19 cellular contexts compared by ENCODE assay signal in the genomic region with DNA sequence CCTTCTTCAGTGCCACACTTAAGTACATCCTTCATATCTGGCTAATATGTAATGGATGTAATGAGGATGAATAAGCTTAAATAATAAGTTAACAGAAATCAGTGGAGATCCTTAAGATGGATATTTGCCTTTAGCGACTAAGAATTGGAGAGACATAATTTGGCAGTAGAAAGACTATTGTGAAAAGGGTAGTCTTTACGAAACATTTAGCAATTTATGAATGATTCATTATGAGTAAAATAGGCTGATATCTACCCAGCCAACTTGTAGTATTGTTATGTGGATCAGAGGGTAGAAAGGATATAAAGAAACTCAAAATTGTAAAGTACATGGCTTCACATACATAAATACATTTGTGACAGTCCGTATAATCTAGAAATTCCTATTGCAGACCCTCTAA.
A peak's percentile ranks its signal among the peaks of the same experiment; 100 is the strongest.
DNase-seq lines count a peak whose midpoint lies in the region; ATAC-seq, FAIRE-seq and TF ChIP-seq lines count a peak whose summit lies in the region.
"Had no signal": no experiment of that assay in that cellular context is flagged by ENCODE, and none has a peak within 500 bp of the region (broad histone marks: within the 10 kb centered on the region; RNA-seq: fewer than 3 reads in every experiment).

No MANE protein-coding gene starts in this region.

- H3K4me1 Mint-ChIP-seq in MCF 10A (ENCODE audit: insufficient read depth, unreplicated experiment) = no peaks in the 10 kb centered on the region

- intact Hi-C loops in MCF 10A (cut with micrococcal nuclease) = no loop called here
- intact Hi-C loops in mammary epithelial cell (cut with micrococcal nuclease) = no loop called here

- BruUV-seq in MCF 10A (replicated peaks; lab: Mats Ljungman, UMichigan) = no TSS peak
- BruUV-seq in mammary epithelial cell (replicated peaks; lab: Mats Ljungman, UMichigan) = no TSS peak

- H3K9me3 ChIP-seq in mammary epithelial cell (replicated peaks; ENCODE audit: insufficient read depth, low read length) = peaks cover 12% of the 10 kb centered on the region
- H3K9me3 ChIP-seq: A549, Caco-2 had no signal

- ATAC-seq in HG03045 (IDR thresholded peaks at IDR 0.05; ENCODE audit: unreplicated experiment) = no peak
- ATAC-seq: A549 had no signal

- no peaks in the 10 kb centered on the region for H3K4me1 ChIP-seq in mammary epithelial cell (ENCODE audit: insufficient read depth, low read length)
- H3K4me1 ChIP-seq: A549, Caco-2 had no signal

- POLR2A ChIA-PET in MCF 10A (lab: Yijun Ruan, JAX) = interaction anchor here (0.7 kb wide), 1 partner anchor 289 kb away, joined by 3 read pairs; no protein-coding TSS in a partner anchor

- 27% methylated on average over 3 of the region's 3 CpGs for WGBS in mammary epithelial cell (ENCODE audit: low coverage, missing lambda C conversion rate)

- no peak for FAIRE-seq in bronchial epithelial cell (lab: Jason Lieb, UNC)
- FAIRE-seq: A549, D721Med had no signal

- H3K79me2 ChIP-seq in mammary epithelial cell (ENCODE audit: insufficient read depth, low read length) = no peaks in the 10 kb centered on the region

- DNase-seq in MCF 10A (ENCODE audit: unreplicated experiment) = peak; percentile 49
- DNase-seq in mammary epithelial cell = no peak
- DNase-seq in bronchial epithelial cell (ENCODE audit: low read depth) = peak; percentile 26
- peak; percentile 30 for DNase-seq in fibroblast of gingiva (ENCODE audit: low read depth)
- DNase-seq in iris pigment epithelial cell (ENCODE audit: low read depth) = peak; percentile 10
- no peak for DNase-seq in NCI-H2196 treated with DMSO at 0.1 percent for 48 hours (lab: John Stamatoyannopoulos, UW; ENCODE audit: unreplicated experiment)
- DNase-seq in stimulated activated CD4-positive, alpha-beta T cell treated with anti-CD3 and anti-CD28 coated beads, Interleukin-2, amount 100 ng/mL, for 48 hours = no peak
- DNase-seq: AML-193; Caco-2; CD4-positive, alpha-beta T cell; DMS79; GF-D8; GOT3; H7 had no signal

- no peaks in the 10 kb centered on the region for H3K9me3 Mint-ChIP-seq in MCF 10A (ENCODE audit: unreplicated experiment)

- dilution Hi-C loops in mammary epithelial cell (cut with HindIII; ENCODE audit: low sequenced_read_pairs) = no loop called here

- CTCF ChIA-PET in MCF 10A (lab: Yijun Ruan, JAX) = interaction anchor here (1.3 kb wide), 1 partner anchor 31 kb away, joined by 3 read pairs; no protein-coding TSS in a partner anchor
- CTCF ChIA-PET in mammary epithelial cell (lab: Charles Lee; ENCODE audit: low non-redundant PET) = no interaction called here

- H3K27me3 Mint-ChIP-seq in MCF 10A (ENCODE audit: insufficient read depth, unreplicated experiment) = no peaks in the 10 kb centered on the region
- H3K27me3 Mint-ChIP-seq: CD4-positive, alpha-beta T cell had no signal

- H3K4me3 ChIP-seq in mammary epithelial cell (replicated peaks in 1 of 3; ENCODE audit: insufficient read depth in 1 of 3, low read depth in 2 of 3, low read length in 3 of 3) = no peak overlapping the region
- no peak overlapping the region for H3K4me3 ChIP-seq in bronchial epithelial cell (ENCODE audit: low read depth, low read length)
- H3K4me3 ChIP-seq: A549 had no signal

- no peak overlapping the region for H3K4me2 ChIP-seq in mammary epithelial cell (ENCODE audit: insufficient read depth, low read depth, low read length)
- H3K4me2 ChIP-seq: A549 had no signal

- no peaks in the 10 kb centered on the region for H4K20me1 ChIP-seq in mammary epithelial cell (ENCODE audit: insufficient read depth, low read length)

- no peak overlapping the region for H3K27ac ChIP-seq in mammary epithelial cell (ENCODE audit: insufficient read depth, low read depth, low read length)
- H3K27ac ChIP-seq: 22Rv1, A549, C4-2B had no signal

- H3K36me3 ChIP-seq in mammary epithelial cell (ENCODE audit: insufficient read depth, low read length) (no peaks in the 10 kb centered on the region), bronchial epithelial cell (ENCODE audit: control insufficient read depth, insufficient read depth, low read length) (no peaks in the 10 kb centered on the region)

- H3K27me3 ChIP-seq in mammary epithelial cell (ENCODE audit: insufficient read depth, low read length) = no peaks in the 10 kb centered on the region
- H3K27me3 ChIP-seq in bronchial epithelial cell (ENCODE audit: control insufficient read depth, insufficient read depth, low read length) = no peaks in the 10 kb centered on the region

- no peak overlapping the region for H2AFZ ChIP-seq in mammary epithelial cell (ENCODE audit: low read depth, low read length)

- no peak overlapping the region for H3K27ac Mint-ChIP-seq in MCF 10A (ENCODE audit: low read depth, unreplicated experiment)
- H3K27ac Mint-ChIP-seq: CD4-positive, alpha-beta T cell had no signal

- H3K4me3 Mint-ChIP-seq in MCF 10A (ENCODE audit: unreplicated experiment) = no peak overlapping the region
- H3K4me3 Mint-ChIP-seq: CD4-positive, alpha-beta T cell had no signal

- no peak overlapping the region for H3K9ac ChIP-seq in mammary epithelial cell (ENCODE audit: insufficient read depth, low read length)

- TF ChIP-seq CTCF in MCF 10A (IDR thresholded peaks at IDR 0.05; ENCODE audit: unreplicated experiment) (no peak), mammary epithelial cell (conservative IDR thresholded peaks at IDR 0.05 in 1 of 2, IDR thresholded peaks at IDR 0.05 in 1 of 2; ENCODE audit: extremely low read depth in 1 of 2, insufficient read depth in 1 of 2, low read depth in 1 of 2, low read length in 2 of 2) (no peak), bronchial epithelial cell (IDR thresholded peaks at IDR 0.05; ENCODE audit: insufficient read depth, low read length, severe bottlenecking) (no peak)

- in situ Hi-C loops in mammary epithelial cell (cut with MboI; ENCODE audit: low sequenced_read_pairs in 2 of 2) = no loop called here

- no peaks in the 10 kb centered on the region for H3K36me3 Mint-ChIP-seq in MCF 10A (ENCODE audit: insufficient read depth, unreplicated experiment)

Comparison
In these comparisons a context has a peak if more than half of its experiments do, and no peak if none do; other contexts are left out.
1. DNase-seq: peak in MCF 10A (single experiment), bronchial epithelial cell (single experiment), fibroblast of gingiva (single experiment) and iris pigment epithelial cell (single experiment); none in mammary epithelial cell (single experiment), NCI-H2196 treated with DMSO at 0.1 percent for 48 hours (single experiment) and stimulated activated CD4-positive, alpha-beta T cell treated with anti-CD3 and anti-CD28 coated beads, Interleukin-2, amount 100 ng/mL, for 48 hours (0 of 2).